8 cellular contexts compared by ENCODE assay signal in the genomic region with DNA sequence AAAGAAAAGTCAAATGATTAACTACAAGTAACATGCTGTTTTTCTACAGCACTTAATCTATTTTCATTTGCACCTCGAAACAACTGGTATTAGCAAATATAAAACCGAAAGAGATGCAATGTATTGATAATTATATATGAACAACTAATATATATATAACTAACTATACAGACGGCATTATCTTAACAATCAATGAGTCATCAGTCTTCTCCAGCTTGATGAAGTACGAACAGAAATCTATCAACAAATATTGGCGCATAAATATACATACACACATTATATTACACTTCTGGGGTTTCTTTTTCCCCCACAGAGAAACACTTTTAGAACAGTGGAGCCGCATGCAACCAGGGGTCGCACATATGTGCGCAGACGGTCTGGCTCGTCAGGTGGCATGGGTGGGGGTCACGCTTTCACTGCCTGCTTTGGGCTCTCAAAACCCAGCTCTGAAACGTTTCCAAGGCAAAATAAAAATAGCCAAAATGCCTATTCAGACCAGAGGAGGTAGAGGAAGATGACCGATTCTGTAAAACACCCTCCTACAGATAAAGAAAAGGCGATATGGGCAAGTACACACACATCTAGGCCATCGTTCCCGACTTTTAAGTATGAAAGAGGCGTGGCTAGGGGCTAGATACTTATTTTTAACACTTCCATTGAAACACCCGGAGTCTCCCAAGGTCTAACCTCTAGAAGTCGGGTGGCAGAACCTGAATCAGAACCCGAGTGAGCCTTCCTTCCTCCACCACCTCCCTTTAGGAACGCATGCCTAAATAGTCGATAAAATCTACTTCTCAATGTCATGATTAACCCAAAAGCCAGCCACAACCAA.
DNase-seq lines count a peak whose midpoint lies in the region; ATAC-seq and TF ChIP-seq lines count a peak whose summit lies in the region.

No MANE protein-coding gene starts in this region.

- TF ChIP-seq CTCF in OCI-LY1 (IDR thresholded peaks at IDR 0.05; ENCODE audit: low read length): no peak

- H3K9me3 ChIP-seq in OCI-LY1 (ENCODE audit: low read length) (peaks cover 9% of the 10 kb centered on the region), neuron (ENCODE audit: low read length) (peaks cover 4% of the 10 kb centered on the region)
- no peaks in the 10 kb centered on the region for H3K9me3 ChIP-seq in effector memory CD4-positive, alpha-beta T cell (ENCODE audit: control insufficient read depth, low read length)

- no peaks in the 10 kb centered on the region for H3K9me2 ChIP-seq in OCI-LY1 (ENCODE audit: low read depth, low read length)

- H3K4me1 ChIP-seq in OCI-LY1 (ENCODE audit: insufficient read depth, low read length, severe bottlenecking) (peaks cover 31% of the 10 kb centered on the region), neuron (ENCODE audit: insufficient read depth, low read length) (peaks cover 29% of the 10 kb centered on the region)
- H3K4me1 ChIP-seq in effector memory CD4-positive, alpha-beta T cell (ENCODE audit: control insufficient read depth, insufficient read depth, low read length, poor library complexity, severe bottlenecking): peaks cover 14% of the 10 kb centered on the region

- H3K4me2 ChIP-seq in OCI-LY1 (ENCODE audit: low read length): peak overlapping the region; percentile 91

- DNase-seq in ELR (ENCODE audit: low read depth) (peak; percentile 57), NCI-H1694 (lab: John Stamatoyannopoulos, UW) (no peak), cortex of kidney (lab: John Stamatoyannopoulos, UW) (no peak), hepatic stellate cell (ENCODE audit: low spot score) (no peak)
- no peak for DNase-seq in effector memory CD4-positive, alpha-beta T cell

- H3K4me3 ChIP-seq in OCI-LY1 (ENCODE audit: low read depth, low read length, poor library complexity, severe bottlenecking) (peak overlapping the region; percentile 68), neuron (ENCODE audit: low read length) (peak overlapping the region; percentile 91)
- H3K4me3 ChIP-seq in effector memory CD4-positive, alpha-beta T cell (ENCODE audit: insufficient read depth, low read depth, low read length, poor library complexity, severe bottlenecking): peak overlapping the region; percentile 83

- ATAC-seq in GM18873 (IDR thresholded peaks at IDR 0.05; ENCODE audit: low FRiP score, unreplicated experiment): no peak

- H4K20me1 ChIP-seq in OCI-LY1 (ENCODE audit: insufficient read depth, low read length): no peaks in the 10 kb centered on the region

- H3K27ac ChIP-seq in OCI-LY1 (ENCODE audit: low read depth, low read length, poor library complexity, severe bottlenecking): no peak overlapping the region
- peak overlapping the region; percentile 58 for H3K27ac ChIP-seq in effector memory CD4-positive, alpha-beta T cell (ENCODE audit: insufficient read depth, low read length, poor library complexity, severe bottlenecking)

- 0 out of 2 replicates have a peak, but pooled peaks cover 4% of the 10 kb centered on the region for H3K79me2 ChIP-seq in OCI-LY1 (ENCODE audit: insufficient read depth, low read length)

- H3K27me3 ChIP-seq in OCI-LY1 (ENCODE audit: insufficient read depth, low read length): no peaks in the 10 kb centered on the region
- no peaks in the 10 kb centered on the region for H3K27me3 ChIP-seq in effector memory CD4-positive, alpha-beta T cell (replicated peaks; ENCODE audit: control insufficient read depth, insufficient read depth, low read length, poor library complexity, severe bottlenecking)
- no peaks in the 10 kb centered on the region for H3K27me3 ChIP-seq in neuron (ENCODE audit: insufficient read depth, low read length)

- peaks cover 9% of the 10 kb centered on the region; the same call in 1 of the 2 replicates for H3K36me3 ChIP-seq in OCI-LY1 (ENCODE audit: insufficient read depth, low read length)
- H3K36me3 ChIP-seq in effector memory CD4-positive, alpha-beta T cell (ENCODE audit: control insufficient read depth, insufficient read depth, low read length): no peaks in the 10 kb centered on the region
- H3K36me3 ChIP-seq in neuron (ENCODE audit: insufficient read depth, low read length): no peaks in the 10 kb centered on the region

- H3F3A ChIP-seq in OCI-LY1 (ENCODE audit: insufficient read depth, low read length): no peaks in the 10 kb centered on the region

- H2AFZ ChIP-seq in OCI-LY1 (ENCODE audit: low read length): no peak overlapping the region
- H2AFZ ChIP-seq in neuron (ENCODE audit: low read depth, low read length): peak overlapping the region; percentile 73

- H3K9ac ChIP-seq in OCI-LY1 (ENCODE audit: low read length): peak overlapping the region; percentile 67; the same call in 1 of the 2 replicates
